Comparison of ENCODE assay signal across 2 cellular contexts in the genomic region with DNA sequence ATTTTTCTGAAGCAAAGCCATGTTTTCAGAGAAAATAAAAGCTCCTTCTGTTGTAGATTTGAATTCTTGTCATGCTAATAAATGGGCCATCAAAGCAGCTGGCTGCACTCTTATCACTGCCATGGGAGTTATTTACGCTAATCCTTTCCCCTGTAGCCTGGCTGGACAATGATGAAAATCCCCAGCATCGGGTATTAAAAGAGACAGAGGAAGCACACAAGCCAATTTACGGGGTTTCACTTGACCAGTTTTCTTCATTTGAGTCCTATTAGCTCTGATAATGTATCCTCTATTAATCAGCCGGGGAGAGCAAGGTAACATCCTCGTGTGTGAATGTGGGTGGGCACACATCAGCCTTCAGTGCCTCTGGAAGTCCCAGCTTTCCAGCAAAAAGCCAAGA.
TF ChIP-seq lines count a peak whose summit lies in the region.

No MANE protein-coding gene starts in this region.

TF ChIP-seq in GM23338, 12 proteins besides CTCF, POLR2A, EP300 and RAD21:
- TF ChIP-seq JUNB (IDR thresholded peaks at IDR 0.05; ENCODE audit: unreplicated experiment) (no peak), EZH2phosphoT487 (IDR thresholded peaks at IDR 0.05; ENCODE audit: unreplicated experiment) (no peak), EZH2 (IDR thresholded peaks at IDR 0.05; ENCODE audit: low read depth, unreplicated experiment) (no peak), STAT1 (IDR thresholded peaks at IDR 0.05; ENCODE audit: unreplicated experiment) (no peak), NANOG (IDR thresholded peaks at IDR 0.05; ENCODE audit: borderline replicate concordance) (no peak)
- TF ChIP-seq, protein P1, sequence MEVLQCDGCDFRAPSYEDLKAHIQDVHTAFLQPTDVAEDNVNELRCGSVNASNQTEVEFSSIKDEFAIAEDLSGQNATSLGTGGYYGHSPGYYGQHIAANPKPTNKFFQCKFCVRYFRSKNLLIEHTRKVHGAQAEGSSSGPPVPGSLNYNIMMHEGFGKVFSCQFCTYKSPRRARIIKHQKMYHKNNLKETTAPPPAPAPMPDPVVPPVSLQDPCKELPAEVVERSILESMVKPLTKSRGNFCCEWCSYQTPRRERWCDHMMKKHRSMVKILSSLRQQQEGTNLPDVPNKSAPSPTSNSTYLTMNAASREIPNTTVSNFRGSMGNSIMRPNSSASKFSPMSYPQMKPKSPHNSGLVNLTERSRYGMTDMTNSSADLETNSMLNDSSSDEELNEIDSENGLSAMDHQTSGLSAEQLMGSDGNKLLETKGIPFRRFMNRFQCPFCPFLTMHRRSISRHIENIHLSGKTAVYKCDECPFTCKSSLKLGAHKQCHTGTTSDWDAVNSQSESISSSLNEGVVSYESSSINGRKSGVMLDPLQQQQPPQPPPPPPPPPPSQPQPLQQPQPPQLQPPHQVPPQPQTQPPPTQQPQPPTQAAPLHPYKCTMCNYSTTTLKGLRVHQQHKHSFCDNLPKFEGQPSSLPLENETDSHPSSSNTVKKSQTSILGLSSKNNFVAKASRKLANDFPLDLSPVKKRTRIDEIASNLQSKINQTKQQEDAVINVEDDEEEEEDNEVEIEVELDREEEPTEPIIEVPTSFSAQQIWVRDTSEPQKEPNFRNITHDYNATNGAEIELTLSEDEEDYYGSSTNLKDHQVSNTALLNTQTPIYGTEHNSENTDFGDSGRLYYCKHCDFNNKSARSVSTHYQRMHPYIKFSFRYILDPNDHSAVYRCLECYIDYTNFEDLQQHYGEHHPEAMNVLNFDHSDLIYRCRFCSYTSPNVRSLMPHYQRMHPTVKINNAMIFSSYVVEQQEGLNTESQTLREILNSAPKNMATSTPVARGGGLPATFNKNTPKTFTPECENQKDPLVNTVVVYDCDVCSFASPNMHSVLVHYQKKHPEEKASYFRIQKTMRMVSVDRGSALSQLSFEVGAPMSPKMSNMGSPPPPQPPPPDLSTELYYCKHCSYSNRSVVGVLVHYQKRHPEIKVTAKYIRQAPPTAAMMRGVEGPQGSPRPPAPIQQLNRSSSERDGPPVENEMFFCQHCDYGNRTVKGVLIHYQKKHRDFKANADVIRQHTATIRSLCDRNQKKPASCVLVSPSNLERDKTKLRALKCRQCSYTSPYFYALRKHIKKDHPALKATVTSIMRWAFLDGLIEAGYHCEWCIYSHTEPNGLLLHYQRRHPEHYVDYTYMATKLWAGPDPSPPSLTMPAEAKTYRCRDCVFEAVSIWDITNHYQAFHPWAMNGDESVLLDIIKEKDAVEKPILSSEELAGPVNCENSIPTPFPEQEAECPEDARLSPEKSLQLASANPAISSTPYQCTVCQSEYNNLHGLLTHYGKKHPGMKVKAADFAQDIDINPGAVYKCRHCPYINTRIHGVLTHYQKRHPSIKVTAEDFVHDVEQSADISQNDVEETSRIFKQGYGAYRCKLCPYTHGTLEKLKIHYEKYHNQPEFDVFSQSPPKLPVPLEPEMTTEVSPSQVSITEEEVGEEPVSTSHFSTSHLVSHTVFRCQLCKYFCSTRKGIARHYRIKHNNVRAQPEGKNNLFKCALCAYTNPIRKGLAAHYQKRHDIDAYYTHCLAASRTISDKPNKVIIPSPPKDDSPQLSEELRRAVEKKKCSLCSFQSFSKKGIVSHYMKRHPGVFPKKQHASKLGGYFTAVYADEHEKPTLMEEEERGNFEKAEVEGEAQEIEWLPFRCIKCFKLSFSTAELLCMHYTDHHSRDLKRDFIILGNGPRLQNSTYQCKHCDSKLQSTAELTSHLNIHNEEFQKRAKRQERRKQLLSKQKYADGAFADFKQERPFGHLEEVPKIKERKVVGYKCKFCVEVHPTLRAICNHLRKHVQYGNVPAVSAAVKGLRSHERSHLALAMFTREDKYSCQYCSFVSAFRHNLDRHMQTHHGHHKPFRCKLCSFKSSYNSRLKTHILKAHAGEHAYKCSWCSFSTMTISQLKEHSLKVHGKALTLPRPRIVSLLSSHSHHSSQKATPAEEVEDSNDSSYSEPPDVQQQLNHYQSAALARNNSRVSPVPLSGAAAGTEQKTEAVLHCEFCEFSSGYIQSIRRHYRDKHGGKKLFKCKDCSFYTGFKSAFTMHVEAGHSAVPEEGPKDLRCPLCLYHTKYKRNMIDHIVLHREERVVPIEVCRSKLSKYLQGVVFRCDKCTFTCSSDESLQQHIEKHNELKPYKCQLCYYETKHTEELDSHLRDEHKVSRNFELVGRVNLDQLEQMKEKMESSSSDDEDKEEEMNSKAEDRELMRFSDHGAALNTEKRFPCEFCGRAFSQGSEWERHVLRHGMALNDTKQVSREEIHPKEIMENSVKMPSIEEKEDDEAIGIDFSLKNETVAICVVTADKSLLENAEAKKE (CRISPR knock-in tag; IDR thresholded peaks at IDR 0.05): no peak
- TF ChIP-seq, protein P2, sequence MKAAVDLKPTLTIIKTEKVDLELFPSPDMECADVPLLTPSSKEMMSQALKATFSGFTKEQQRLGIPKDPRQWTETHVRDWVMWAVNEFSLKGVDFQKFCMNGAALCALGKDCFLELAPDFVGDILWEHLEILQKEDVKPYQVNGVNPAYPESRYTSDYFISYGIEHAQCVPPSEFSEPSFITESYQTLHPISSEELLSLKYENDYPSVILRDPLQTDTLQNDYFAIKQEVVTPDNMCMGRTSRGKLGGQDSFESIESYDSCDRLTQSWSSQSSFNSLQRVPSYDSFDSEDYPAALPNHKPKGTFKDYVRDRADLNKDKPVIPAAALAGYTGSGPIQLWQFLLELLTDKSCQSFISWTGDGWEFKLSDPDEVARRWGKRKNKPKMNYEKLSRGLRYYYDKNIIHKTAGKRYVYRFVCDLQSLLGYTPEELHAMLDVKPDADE (IDR thresholded peaks at IDR 0.05): no peak
TF ChIP-seq in GM23338: peak in this region for 0.

TF ChIP-seq in GM12878, 131 proteins besides CTCF, POLR2A, EP300 and RAD21:
- no peak for TF ChIP-seq ZNF274 (IDR thresholded peaks at IDR 0.05; ENCODE audit: insufficient read depth, insufficient read length)
- TF ChIP-seq, protein P3, sequence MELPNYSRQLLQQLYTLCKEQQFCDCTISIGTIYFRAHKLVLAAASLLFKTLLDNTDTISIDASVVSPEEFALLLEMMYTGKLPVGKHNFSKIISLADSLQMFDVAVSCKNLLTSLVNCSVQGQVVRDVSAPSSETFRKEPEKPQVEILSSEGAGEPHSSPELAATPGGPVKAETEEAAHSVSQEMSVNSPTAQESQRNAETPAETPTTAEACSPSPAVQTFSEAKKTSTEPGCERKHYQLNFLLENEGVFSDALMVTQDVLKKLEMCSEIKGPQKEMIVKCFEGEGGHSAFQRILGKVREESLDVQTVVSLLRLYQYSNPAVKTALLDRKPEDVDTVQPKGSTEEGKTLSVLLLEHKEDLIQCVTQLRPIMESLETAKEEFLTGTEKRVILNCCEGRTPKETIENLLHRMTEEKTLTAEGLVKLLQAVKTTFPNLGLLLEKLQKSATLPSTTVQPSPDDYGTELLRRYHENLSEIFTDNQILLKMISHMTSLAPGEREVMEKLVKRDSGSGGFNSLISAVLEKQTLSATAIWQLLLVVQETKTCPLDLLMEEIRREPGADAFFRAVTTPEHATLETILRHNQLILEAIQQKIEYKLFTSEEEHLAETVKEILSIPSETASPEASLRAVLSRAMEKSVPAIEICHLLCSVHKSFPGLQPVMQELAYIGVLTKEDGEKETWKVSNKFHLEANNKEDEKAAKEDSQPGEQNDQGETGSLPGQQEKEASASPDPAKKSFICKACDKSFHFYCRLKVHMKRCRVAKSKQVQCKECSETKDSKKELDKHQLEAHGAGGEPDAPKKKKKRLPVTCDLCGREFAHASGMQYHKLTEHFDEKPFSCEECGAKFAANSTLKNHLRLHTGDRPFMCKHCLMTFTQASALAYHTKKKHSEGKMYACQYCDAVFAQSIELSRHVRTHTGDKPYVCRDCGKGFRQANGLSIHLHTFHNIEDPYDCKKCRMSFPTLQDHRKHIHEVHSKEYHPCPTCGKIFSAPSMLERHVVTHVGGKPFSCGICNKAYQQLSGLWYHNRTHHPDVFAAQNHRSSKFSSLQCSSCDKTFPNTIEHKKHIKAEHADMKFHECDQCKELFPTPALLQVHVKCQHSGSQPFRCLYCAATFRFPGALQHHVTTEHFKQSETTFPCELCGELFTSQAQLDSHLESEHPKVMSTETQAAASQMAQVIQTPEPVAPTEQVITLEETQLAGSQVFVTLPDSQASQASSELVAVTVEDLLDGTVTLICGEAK (IDR thresholded peaks at IDR 0.05; ENCODE audit: borderline replicate concordance): no peak
- no peak for TF ChIP-seq CHD4 (IDR thresholded peaks at IDR 0.05)
- TF ChIP-seq LARP7 (IDR thresholded peaks at IDR 0.05): no peak
- peak; percentile 88 for TF ChIP-seq MTA2 (IDR thresholded peaks at IDR 0.05; ENCODE audit: low read depth)
- no peak for TF ChIP-seq EGR1 (IDR thresholded peaks at IDR 0.05; ENCODE audit: borderline replicate concordance in 1 of 2, low read depth in 2 of 2, low read length in 2 of 2)
- no peak for TF ChIP-seq CHD1 (IDR thresholded peaks at IDR 0.05; ENCODE audit: low read depth, low read length)
- no peak for TF ChIP-seq ZNF384 (IDR thresholded peaks at IDR 0.05; ENCODE audit: borderline replicate concordance, low read depth, low read length)
- TF ChIP-seq NFIC (IDR thresholded peaks at IDR 0.05; ENCODE audit: low read depth, low read length): no peak
- peak in 1 of 2 experiments; percentile 4; a peak in 1 of 4 replicates for TF ChIP-seq BHLHE40 (IDR thresholded peaks at IDR 0.05; ENCODE audit: borderline replicate concordance in 1 of 2, low read depth in 2 of 2, low read length in 1 of 2)
- TF ChIP-seq, protein P4, sequence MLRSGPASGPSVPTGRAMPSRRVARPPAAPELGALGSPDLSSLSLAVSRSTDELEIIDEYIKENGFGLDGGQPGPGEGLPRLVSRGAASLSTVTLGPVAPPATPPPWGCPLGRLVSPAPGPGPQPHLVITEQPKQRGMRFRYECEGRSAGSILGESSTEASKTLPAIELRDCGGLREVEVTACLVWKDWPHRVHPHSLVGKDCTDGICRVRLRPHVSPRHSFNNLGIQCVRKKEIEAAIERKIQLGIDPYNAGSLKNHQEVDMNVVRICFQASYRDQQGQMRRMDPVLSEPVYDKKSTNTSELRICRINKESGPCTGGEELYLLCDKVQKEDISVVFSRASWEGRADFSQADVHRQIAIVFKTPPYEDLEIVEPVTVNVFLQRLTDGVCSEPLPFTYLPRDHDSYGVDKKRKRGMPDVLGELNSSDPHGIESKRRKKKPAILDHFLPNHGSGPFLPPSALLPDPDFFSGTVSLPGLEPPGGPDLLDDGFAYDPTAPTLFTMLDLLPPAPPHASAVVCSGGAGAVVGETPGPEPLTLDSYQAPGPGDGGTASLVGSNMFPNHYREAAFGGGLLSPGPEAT (IDR thresholded peaks at IDR 0.05; ENCODE audit: low read depth): peak; percentile 11; the same call in 1 of the 2 replicates
- no peak for TF ChIP-seq DPF2 (IDR thresholded peaks at IDR 0.05)
- TF ChIP-seq IKZF2 (IDR thresholded peaks at IDR 0.05): peak in 1 of 2 experiments; percentile 27; a peak in 2 of 4 replicates
- TF ChIP-seq MYC (IDR thresholded peaks at IDR 0.05; ENCODE audit: insufficient read depth, insufficient read length, insufficient replicate concordance, low read length, severe bottlenecking): no peak
- no peak for TF ChIP-seq SP1 (IDR thresholded peaks at IDR 0.05; ENCODE audit: low read depth, low read length)
- TF ChIP-seq SIN3A (IDR thresholded peaks at IDR 0.05; ENCODE audit: low read depth, low read length): no peak
- TF ChIP-seq ZNF207 (IDR thresholded peaks at IDR 0.05; ENCODE audit: borderline replicate concordance): no peak
- no peak for TF ChIP-seq SRF (IDR thresholded peaks at IDR 0.05; ENCODE audit: low read depth in 2 of 2, low read length in 2 of 2)
- TF ChIP-seq CREB1 (IDR thresholded peaks at IDR 0.05; ENCODE audit: low read depth): no peak
- TF ChIP-seq GATAD2B (conservative IDR thresholded peaks at IDR 0.05; ENCODE audit: low read depth): no peak
- TF ChIP-seq SUZ12 (IDR thresholded peaks at IDR 0.05; ENCODE audit: unreplicated experiment): no peak
- no peak for TF ChIP-seq YBX1 (IDR thresholded peaks at IDR 0.05)
- TF ChIP-seq HCFC1 (IDR thresholded peaks at IDR 0.05; ENCODE audit: low read length): no peak
- TF ChIP-seq, protein P5, sequence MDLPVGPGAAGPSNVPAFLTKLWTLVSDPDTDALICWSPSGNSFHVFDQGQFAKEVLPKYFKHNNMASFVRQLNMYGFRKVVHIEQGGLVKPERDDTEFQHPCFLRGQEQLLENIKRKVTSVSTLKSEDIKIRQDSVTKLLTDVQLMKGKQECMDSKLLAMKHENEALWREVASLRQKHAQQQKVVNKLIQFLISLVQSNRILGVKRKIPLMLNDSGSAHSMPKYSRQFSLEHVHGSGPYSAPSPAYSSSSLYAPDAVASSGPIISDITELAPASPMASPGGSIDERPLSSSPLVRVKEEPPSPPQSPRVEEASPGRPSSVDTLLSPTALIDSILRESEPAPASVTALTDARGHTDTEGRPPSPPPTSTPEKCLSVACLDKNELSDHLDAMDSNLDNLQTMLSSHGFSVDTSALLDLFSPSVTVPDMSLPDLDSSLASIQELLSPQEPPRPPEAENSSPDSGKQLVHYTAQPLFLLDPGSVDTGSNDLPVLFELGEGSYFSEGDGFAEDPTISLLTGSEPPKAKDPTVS (IDR thresholded peaks at IDR 0.05; ENCODE audit: low read depth, low read length): no peak
- no peak for TF ChIP-seq ZNF24 (IDR thresholded peaks at IDR 0.05)
